In genomic region chr17:81222906-81223757, GRCh38 we compare ENCODE assay signal across 1 cellular context.
TF ChIP-seq lines count a peak whose summit lies in the region.

CEP131 (minus strand) TSS chr17:81222965; CDS start chr17:81220056, 2,909 bp downstream.

TF ChIP-seq in HepG2, 621 proteins besides CTCF, POLR2A, EP300 and RAD21 (continued from another document and continues in another):
- TF ChIP-seq MIER2 (CRISPR knock-in tag; IDR thresholded peaks at IDR 0.05) (no peak), ATF3 (CRISPR knock-in tag; IDR thresholded peaks at IDR 0.05) (peak; percentile 38; the same call in 1 of the 2 replicates), HOXA9 (CRISPR knock-in tag; IDR thresholded peaks at IDR 0.05; ENCODE audit: borderline replicate concordance) (no peak), ZNF256 (CRISPR knock-in tag; conservative IDR thresholded peaks at IDR 0.05) (0 out of 2 replicates have a peak, but pooled peaks have one; percentile 49), SNAPC4 (CRISPR knock-in tag; IDR thresholded peaks at IDR 0.05) (peak; percentile 87; the same call in 1 of the 2 replicates), MIER3 (CRISPR knock-in tag; IDR thresholded peaks at IDR 0.05; ENCODE audit: borderline replicate concordance) (peak; percentile 55; the same call in 1 of the 2 replicates), MAF1 (CRISPR knock-in tag; IDR thresholded peaks at IDR 0.05; ENCODE audit: borderline replicate concordance) (0 out of 2 replicates have a peak, but pooled peaks have one; percentile 8), THYN1 (CRISPR knock-in tag; IDR thresholded peaks at IDR 0.05; ENCODE audit: borderline replicate concordance, low read depth) (0 out of 2 replicates have a peak, but pooled peaks have one; percentile 21), ATF7 (IDR thresholded peaks at IDR 0.05) (no peak), ATF7 (CRISPR knock-in tag; IDR thresholded peaks at IDR 0.05) (no peak), GPN1 (CRISPR knock-in tag; IDR thresholded peaks at IDR 0.05; ENCODE audit: borderline replicate concordance) (no peak), MXD3 (CRISPR knock-in tag; IDR thresholded peaks at IDR 0.05) (peak; percentile 91), SALL2 (CRISPR knock-in tag; IDR thresholded peaks at IDR 0.05) (0 out of 2 replicates have a peak, but pooled peaks have one; percentile 56), ZNF614 (CRISPR knock-in tag; IDR thresholded peaks at IDR 0.05; ENCODE audit: borderline replicate concordance) (no peak), NONO (IDR thresholded peaks at IDR 0.05) (no peak), NONO (CRISPR knock-in tag; conservative IDR thresholded peaks at IDR 0.05) (peak; percentile 43; the same call in 1 of the 2 replicates), THRA (CRISPR knock-in tag; IDR thresholded peaks at IDR 0.05; ENCODE audit: borderline replicate concordance) (no peak; the same call in 1 of the 2 replicates), ZNF772 (CRISPR knock-in tag; IDR thresholded peaks at IDR 0.05) (no peak), ZBTB38 (CRISPR knock-in tag; IDR thresholded peaks at IDR 0.05) (peak; percentile 8; the same call in 1 of the 2 replicates), ZNF709 (CRISPR knock-in tag; IDR thresholded peaks at IDR 0.05) (no peak; the same call in none of the 2 replicates), GATAD2A (CRISPR knock-in tag; IDR thresholded peaks at IDR 0.05) (peak; percentile 62), SATB2 (CRISPR knock-in tag; IDR thresholded peaks at IDR 0.05) (0 out of 2 replicates have a peak, but pooled peaks have one; percentile 42), ZNF18 (CRISPR knock-in tag; IDR thresholded peaks at IDR 0.05; ENCODE audit: insufficient replicate concordance) (no peak), ZNF773 (CRISPR knock-in tag; IDR thresholded peaks at IDR 0.05; ENCODE audit: borderline replicate concordance) (0 out of 2 replicates have a peak, but pooled peaks have one; percentile 80), SRY (CRISPR knock-in tag; IDR thresholded peaks at IDR 0.05) (no peak), FOSL2 (CRISPR knock-in tag; IDR thresholded peaks at IDR 0.05) (peak; percentile 10; the same call in 1 of the 2 replicates), ZNF414 (CRISPR knock-in tag; IDR thresholded peaks at IDR 0.05) (no peak), HHEX (CRISPR knock-in tag; IDR thresholded peaks at IDR 0.05) (no peak), NR2F2 (IDR thresholded peaks at IDR 0.05; ENCODE audit: borderline replicate concordance, low read depth) (no peak), ZNF576 (CRISPR knock-in tag; IDR thresholded peaks at IDR 0.05) (peak; percentile 50; the same call in 1 of the 2 replicates), RNF219 (CRISPR knock-in tag; IDR thresholded peaks at IDR 0.05) (no peak), TARDBP (CRISPR knock-in tag; IDR thresholded peaks at IDR 0.05) (peak; percentile 76), ZFP90 (CRISPR knock-in tag; IDR thresholded peaks at IDR 0.05; ENCODE audit: borderline replicate concordance) (no peak; the same call in 1 of the 2 replicates), POGZ (CRISPR knock-in tag; IDR thresholded peaks at IDR 0.05) (no peak), ISX (CRISPR knock-in tag; conservative IDR thresholded peaks at IDR 0.05) (no peak), ZFP82 (CRISPR knock-in tag; IDR thresholded peaks at IDR 0.05; ENCODE audit: borderline replicate concordance) (peak; percentile 60; the same call in 1 of the 2 replicates), ZMYM3 (CRISPR knock-in tag; IDR thresholded peaks at IDR 0.05) (peak; percentile 22; the same call in 1 of the 2 replicates), ZNF891 (CRISPR knock-in tag; IDR thresholded peaks at IDR 0.05) (no peak; the same call in none of the 2 replicates), DNMT3B (CRISPR knock-in tag; conservative IDR thresholded peaks at IDR 0.05) (0 out of 2 replicates have a peak, but pooled peaks have one; percentile 46), DZIP1 (CRISPR knock-in tag; IDR thresholded peaks at IDR 0.05) (0 out of 2 replicates have a peak, but pooled peaks have one; percentile 14), HMG20B (CRISPR knock-in tag; conservative IDR thresholded peaks at IDR 0.05) (no peak), KAT8 (CRISPR knock-in tag; IDR thresholded peaks at IDR 0.05) (peak; percentile 75), CEBPZ (IDR thresholded peaks at IDR 0.05; ENCODE audit: low read length) (peak; percentile 54; the same call in 1 of the 2 replicates), BORCS8-MEF2B (CRISPR knock-in tag; IDR thresholded peaks at IDR 0.05) (peak; percentile 85; the same call in 1 of the 2 replicates), HOXD1 (CRISPR knock-in tag; IDR thresholded peaks at IDR 0.05) (0 out of 2 replicates have a peak, but pooled peaks have one; percentile 76), KDM2A (CRISPR knock-in tag; IDR thresholded peaks at IDR 0.05; ENCODE audit: borderline replicate concordance, low read depth) (peak; percentile 75), ESRRA (CRISPR knock-in tag; IDR thresholded peaks at IDR 0.05; ENCODE audit: low read depth) (peak; percentile 33; the same call in 1 of the 2 replicates)
